ENCODE assay signal across 7 cellular contexts in the genomic region with DNA sequence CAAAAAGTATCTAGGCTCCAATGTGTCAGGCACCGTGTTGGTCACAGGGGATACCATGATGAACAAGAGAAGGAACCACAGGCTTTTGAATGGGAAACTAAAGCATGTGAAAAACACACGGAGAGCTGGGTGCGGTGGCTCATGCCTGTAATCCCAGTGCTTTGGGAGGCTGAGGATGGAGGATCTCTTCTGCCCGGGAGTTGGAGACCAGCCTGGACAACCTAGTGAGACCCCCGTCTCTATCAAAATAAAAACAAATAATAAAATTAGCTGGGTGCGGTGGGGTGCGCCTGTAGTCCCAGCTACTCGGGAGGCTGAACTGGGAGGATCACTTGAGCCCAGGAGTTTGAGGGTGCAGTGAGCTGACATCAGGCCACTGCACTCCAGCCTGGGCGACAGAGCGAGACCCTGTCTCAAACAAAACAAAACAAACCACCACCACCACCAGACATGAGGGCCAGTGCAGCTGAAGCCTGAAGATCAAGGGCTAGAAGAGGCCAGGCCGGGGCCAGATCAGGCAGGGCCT. TPM values are rescaled to one million over a fixed set of nuclear protein-coding genes. Genes with fewer than 3 reads are reported as not detected.
DNase-seq lines count a peak whose midpoint lies in the region; ATAC-seq lines count a peak whose summit lies in the region.

No MANE protein-coding gene starts in this region.

- H3K9me3 Mint-ChIP-seq in activated CD8-positive, alpha-beta T cell treated with anti-CD3 and anti-CD28 coated beads, Interleukin-2, amount 10 ng/mL, durations not matched to agents 7 days and 5 days (ENCODE audit: insufficient read depth): no peaks in the 10 kb centered on the region

- H3K4me3 ChIP-seq in iPS-20b (ENCODE audit: low read length): peak overlapping the region; percentile 92

- H3K27me3 ChIP-seq in iPS-20b (ENCODE audit: insufficient read depth, low read length): no peaks in the 10 kb centered on the region

- peaks cover 30% of the 10 kb centered on the region for H3K36me3 Mint-ChIP-seq in activated CD8-positive, alpha-beta T cell treated with anti-CD3 and anti-CD28 coated beads, Interleukin-2, amount 10 ng/mL, durations not matched to agents 7 days and 5 days (ENCODE audit: low read depth)

- peaks cover 2% of the 10 kb centered on the region; the same call in 1 of the 2 replicates for H3K4me1 ChIP-seq in iPS-20b (ENCODE audit: insufficient read depth, low read length)

- ATAC-seq in HG02588 (IDR thresholded peaks at IDR 0.05; ENCODE audit: unreplicated experiment) (peak; percentile 16), GM21529 (IDR thresholded peaks at IDR 0.05; ENCODE audit: unreplicated experiment) (no peak), HG03442 (IDR thresholded peaks at IDR 0.05; ENCODE audit: unreplicated experiment) (no peak)
- peak; percentile 16 for ATAC-seq in activated CD8-positive, alpha-beta T cell treated with anti-CD3 and anti-CD28 coated beads, Interleukin-2, amount 10 ng/mL, durations not matched to agents 7 days and 5 days

- CTCF ChIA-PET in activated CD8-positive, alpha-beta T cell treated with anti-CD3 and anti-CD28 coated beads, Interleukin-2, amount 10 ng/mL, durations not matched to agents 7 days and 5 days (lab: Charles Lee): interaction anchor here (1.1 kb wide), 1 partner anchor 38 kb away, joined by 5 read pairs; a partner anchor contains a TSS

- POLR2A ChIA-PET in activated CD8-positive, alpha-beta T cell treated with anti-CD3 and anti-CD28 coated beads, Interleukin-2, amount 10 ng/mL, durations not matched to agents 7 days and 5 days (lab: Charles Lee): interaction anchor here (0.6 to 6.3 kb wide), 3 partner anchors 10 to 61 kb away, joined by 3 to 57 read pairs (median 4); a partner anchor contains a TSS

- peaks cover 30% of the 10 kb centered on the region for H3K36me3 ChIP-seq in iPS-20b (ENCODE audit: insufficient read depth, low read depth, low read length)

- no peaks in the 10 kb centered on the region for H3K9me3 ChIP-seq in iPS-20b (ENCODE audit: insufficient read depth, low read depth, low read length)

- H3K27ac ChIP-seq in iPS-20b (ENCODE audit: low read length) (peak overlapping the region; percentile 30), substantia nigra (ENCODE audit: low read depth, low read length, poor library complexity, severe bottlenecking) (peak overlapping the region; percentile 95)

- H3K4me1 Mint-ChIP-seq in activated CD8-positive, alpha-beta T cell treated with anti-CD3 and anti-CD28 coated beads, Interleukin-2, amount 10 ng/mL, durations not matched to agents 7 days and 5 days (ENCODE audit: low read depth): peaks cover 42% of the 10 kb centered on the region

- no peak for DNase-seq in activated CD8-positive, alpha-beta T cell treated with anti-CD3 and anti-CD28 coated beads, Interleukin-2, amount 10 ng/mL, durations not matched to agents 7 days and 5 days
- DNase-seq in substantia nigra (lab: John Stamatoyannopoulos, UW) (peak in 1 of 49 donors; percentile 30), DMS153 (lab: John Stamatoyannopoulos, UW) (no peak)

- H3K27ac Mint-ChIP-seq in activated CD8-positive, alpha-beta T cell treated with anti-CD3 and anti-CD28 coated beads, Interleukin-2, amount 10 ng/mL, durations not matched to agents 7 days and 5 days: peak overlapping the region; percentile 93

- H3K9ac ChIP-seq in iPS-20b (ENCODE audit: low read depth, low read length): peak overlapping the region; percentile 92

- no peaks in the 10 kb centered on the region for H3K27me3 Mint-ChIP-seq in activated CD8-positive, alpha-beta T cell treated with anti-CD3 and anti-CD28 coated beads, Interleukin-2, amount 10 ng/mL, durations not matched to agents 7 days and 5 days (ENCODE audit: low read depth)

- peak overlapping the region; percentile 91 for H3K4me3 Mint-ChIP-seq in activated CD8-positive, alpha-beta T cell treated with anti-CD3 and anti-CD28 coated beads, Interleukin-2, amount 10 ng/mL, durations not matched to agents 7 days and 5 days

RNA-seq across cellular contexts. Expression of a gene that starts 0.6 kb away (rescaled TPM):
- 10 to 100 TPM; 74.0 to 78.3 TPM for total RNA-seq in activated CD8-positive, alpha-beta T cell treated with anti-CD3 and anti-CD28 coated beads, Interleukin-2, amount 10 ng/mL, durations not matched to agents 7 days and 5 days

RNA-seq across cellular contexts. Expression of a gene that starts 6.6 kb away (rescaled TPM):
- total RNA-seq in activated CD8-positive, alpha-beta T cell treated with anti-CD3 and anti-CD28 coated beads, Interleukin-2, amount 10 ng/mL, durations not matched to agents 7 days and 5 days: 10 to 100 TPM; 20.9 to 21.8 TPM

RNA-seq across cellular contexts. Expression of a gene that starts 13.0 kb away (rescaled TPM):
- total RNA-seq in activated CD8-positive, alpha-beta T cell treated with anti-CD3 and anti-CD28 coated beads, Interleukin-2, amount 10 ng/mL, durations not matched to agents 7 days and 5 days: 100 to 1,000 TPM; 364 to 375 TPM

RNA-seq across cellular contexts. Expression of a gene that starts 13.3 kb away (rescaled TPM):
- 10 to 100 TPM; 10.8 to 13.0 TPM for total RNA-seq in activated CD8-positive, alpha-beta T cell treated with anti-CD3 and anti-CD28 coated beads, Interleukin-2, amount 10 ng/mL, durations not matched to agents 7 days and 5 days

RNA-seq across cellular contexts. Expression of a gene that starts 31.0 kb away (rescaled TPM):
- total RNA-seq in activated CD8-positive, alpha-beta T cell treated with anti-CD3 and anti-CD28 coated beads, Interleukin-2, amount 10 ng/mL, durations not matched to agents 7 days and 5 days: 10 to 100 TPM; 74.6 to 81.0 TPM

Comparison
In these comparisons a context has a peak if more than half of its experiments do, and no peak if none do; other contexts are left out.
1. ATAC-seq: peak in HG02588 (single experiment) and activated CD8-positive, alpha-beta T cell treated with anti-CD3 and anti-CD28 coated beads, Interleukin-2, amount 10 ng/mL, durations not matched to agents 7 days and 5 days (single experiment); none in GM21529 (single experiment) and HG03442 (single experiment).